In genomic region chr1:208203127-208203847, GRCh38 we compare ENCODE assay signal across 11 cellular contexts. TPM values are rescaled to one million over a fixed set of nuclear protein-coding genes. Genes with fewer than 3 reads are reported as not detected.
DNase-seq lines count a peak whose midpoint lies in the region; ATAC-seq, FAIRE-seq and TF ChIP-seq lines count a peak whose summit lies in the region.
"Had no signal": no experiment of that assay in that cellular context is flagged by ENCODE, and none has a peak within 500 bp of the region (broad histone marks: within the 10 kb centered on the region; RNA-seq: fewer than 3 reads in every experiment).

No MANE protein-coding gene starts in this region.

- no peak overlapping the region for H3K27ac ChIP-seq in K562 (ENCODE audit: extremely low read depth, low read depth, low read length)
- H3K27ac ChIP-seq in lower lobe of right lung, result peak overlapping the region; percentile 82

- FAIRE-seq in K562 (lab: Jason Lieb, UNC) (no peak), urothelium cell line (lab: Jason Lieb, UNC) (peak; percentile 13)
- FAIRE-seq: A204.1 had no signal

- POLR2A ChIA-PET in K562 (lab: Yijun Ruan, JAX), result interaction anchor here (0.6 to 1.5 kb wide), 4 partner anchors 10 to 31 kb away, joined by 3 read pairs; no protein-coding TSS in a partner anchor

- H3K4me3 ChIP-seq in K562 (no peak overlapping the region), lower lobe of right lung (no peak overlapping the region)

- H3K79me2 ChIP-seq in K562 (ENCODE audit: control insufficient read depth, insufficient read depth, low read length), result no peaks in the 10 kb centered on the region

- TF ChIP-seq RAD21 in K562 (CRISPR knock-in tag; conservative IDR thresholded peaks at IDR 0.05 in 1 of 2, IDR thresholded peaks at IDR 0.05 in 1 of 2), result no peak

- BruUV-seq in K562 (replicated peaks; lab: Mats Ljungman, UMichigan), result no TSS peak

- H3K27me3 ChIP-seq in K562 (ENCODE audit: control insufficient read depth in 2 of 2, insufficient read depth in 2 of 2, low read length in 2 of 2), result no peaks in the 10 kb centered on the region
- no peaks in the 10 kb centered on the region for H3K27me3 ChIP-seq in lower lobe of right lung (ENCODE audit: low read depth)

- TF ChIP-seq POLR2A in K562 (conservative IDR thresholded peaks at IDR 0.05), result no peak

- no peaks in the 10 kb centered on the region for H3K9me3 ChIP-seq in K562 (replicated peaks; ENCODE audit: control insufficient read depth, insufficient read depth, low read depth, low read length)
- H3K9me3 ChIP-seq in lower lobe of right lung, result no peaks in the 10 kb centered on the region

- in situ Hi-C loops in K562 (cut with MboI), result no loop called here

- H3K36me3 ChIP-seq in K562 (ENCODE audit: control insufficient read depth, insufficient read depth, low read length), result no peaks in the 10 kb centered on the region
- H3K36me3 ChIP-seq in lower lobe of right lung, result peaks cover 26% of the 10 kb centered on the region

- CTCF ChIA-PET in K562 (lab: Yijun Ruan, JAX; ENCODE audit: low intra/inter-chr PET ratio), result no interaction called here

- H2AFZ ChIP-seq in K562 (ENCODE audit: low read depth, low read length), result no peak overlapping the region

- intact Hi-C loops in K562 (cut with micrococcal nuclease) (no loop called here), lower lobe of right lung (cut with DNase I) (no loop called here)

- no peaks in the 10 kb centered on the region for H4K20me1 ChIP-seq in K562 (replicated peaks; ENCODE audit: control insufficient read depth, insufficient read depth, low read length)

- no peak overlapping the region for H3K9ac ChIP-seq in K562 (ENCODE audit: insufficient read depth in 1 of 2, low read depth in 2 of 2, low read length in 2 of 2)

- no peak for TF ChIP-seq EP300 in K562 (IDR thresholded peaks at IDR 0.05; ENCODE audit: low read length)

- ATAC-seq in K562 (no peak), lower lobe of right lung (peak; percentile 55 to 66), GM21576 (IDR thresholded peaks at IDR 0.05; ENCODE audit: unreplicated experiment) (no peak)

- DNase-seq in DMS 273 (lab: John Stamatoyannopoulos, UW; ENCODE audit: unreplicated experiment) (peak; percentile 69), DMS 273 treated with DMSO at 0.1 percent for 48 hours (lab: John Stamatoyannopoulos, UW) (no peak), K562 (ENCODE audit: extremely low read depth in 1 of 4, low spot score in 3 of 4) (no peak), lower lobe of right lung (peak; percentile 68), urothelium cell line (ENCODE audit: low spot score) (peak; percentile 54), GM20000 (ENCODE audit: low spot score) (no peak), RPMI8226 (no peak)
- DNase-seq: activated T-cell treated with anti-CD3 and anti-CD28 coated beads, Interleukin-2, amount 50 U/mL, for 1 hour; stimulated activated CD4-positive, alpha-beta T cell treated with anti-CD3 and anti-CD28 coated beads, Interleukin-1b, Interleukin-23, amount 100 ng/mL, for 48 hours had no signal

- peaks cover 0 to 13% of the 10 kb centered on the region in 2 experiments; a peak in 3 of 5 replicates for H3K4me1 ChIP-seq in K562 (replicated peaks in 1 of 2; ENCODE audit: control insufficient read depth in 2 of 2, insufficient read depth in 2 of 2, low read length in 2 of 2)
- peaks cover 78% of the 10 kb centered on the region for H3K4me1 ChIP-seq in lower lobe of right lung

- 43% methylated on average over 13 of the region's 13 CpGs for WGBS in K562 (ENCODE audit: insufficient coverage, low coverage, missing lambda C conversion rate)

- no peaks in the 10 kb centered on the region for H3K9me1 ChIP-seq in K562 (ENCODE audit: control insufficient read depth, insufficient read depth, low read length)

- H3K4me2 ChIP-seq in K562 (ENCODE audit: insufficient read depth, low read length), result no peak overlapping the region

- TF ChIP-seq CTCF in K562 (IDR thresholded peaks at IDR 0.05 in 2 of 3, conservative IDR thresholded peaks at IDR 0.05 in 1 of 3; ENCODE audit: insufficient read depth in 2 of 3, low read depth in 1 of 3, low read length in 3 of 3) (no peak), lower lobe of right lung (IDR thresholded peaks at IDR 0.05) (no peak), GM20000 (IDR thresholded peaks at IDR 0.05; ENCODE audit: extremely low read depth, missing control alignments) (no peak)

TF ChIP-seq in K562, 482 proteins besides CTCF, POLR2A, EP300 and RAD21:
- TF ChIP-seq ZBTB8A (IDR thresholded peaks at IDR 0.05; ENCODE audit: partially characterized antibody) (no peak), NFIC (IDR thresholded peaks at IDR 0.05) (peak; percentile 40), RBM25 (IDR thresholded peaks at IDR 0.05; ENCODE audit: low read depth, low read length, severe bottlenecking) (peak; percentile 21), ZSCAN29 (IDR thresholded peaks at IDR 0.05) (no peak)
- TF ChIP-seq, protein P1, sequence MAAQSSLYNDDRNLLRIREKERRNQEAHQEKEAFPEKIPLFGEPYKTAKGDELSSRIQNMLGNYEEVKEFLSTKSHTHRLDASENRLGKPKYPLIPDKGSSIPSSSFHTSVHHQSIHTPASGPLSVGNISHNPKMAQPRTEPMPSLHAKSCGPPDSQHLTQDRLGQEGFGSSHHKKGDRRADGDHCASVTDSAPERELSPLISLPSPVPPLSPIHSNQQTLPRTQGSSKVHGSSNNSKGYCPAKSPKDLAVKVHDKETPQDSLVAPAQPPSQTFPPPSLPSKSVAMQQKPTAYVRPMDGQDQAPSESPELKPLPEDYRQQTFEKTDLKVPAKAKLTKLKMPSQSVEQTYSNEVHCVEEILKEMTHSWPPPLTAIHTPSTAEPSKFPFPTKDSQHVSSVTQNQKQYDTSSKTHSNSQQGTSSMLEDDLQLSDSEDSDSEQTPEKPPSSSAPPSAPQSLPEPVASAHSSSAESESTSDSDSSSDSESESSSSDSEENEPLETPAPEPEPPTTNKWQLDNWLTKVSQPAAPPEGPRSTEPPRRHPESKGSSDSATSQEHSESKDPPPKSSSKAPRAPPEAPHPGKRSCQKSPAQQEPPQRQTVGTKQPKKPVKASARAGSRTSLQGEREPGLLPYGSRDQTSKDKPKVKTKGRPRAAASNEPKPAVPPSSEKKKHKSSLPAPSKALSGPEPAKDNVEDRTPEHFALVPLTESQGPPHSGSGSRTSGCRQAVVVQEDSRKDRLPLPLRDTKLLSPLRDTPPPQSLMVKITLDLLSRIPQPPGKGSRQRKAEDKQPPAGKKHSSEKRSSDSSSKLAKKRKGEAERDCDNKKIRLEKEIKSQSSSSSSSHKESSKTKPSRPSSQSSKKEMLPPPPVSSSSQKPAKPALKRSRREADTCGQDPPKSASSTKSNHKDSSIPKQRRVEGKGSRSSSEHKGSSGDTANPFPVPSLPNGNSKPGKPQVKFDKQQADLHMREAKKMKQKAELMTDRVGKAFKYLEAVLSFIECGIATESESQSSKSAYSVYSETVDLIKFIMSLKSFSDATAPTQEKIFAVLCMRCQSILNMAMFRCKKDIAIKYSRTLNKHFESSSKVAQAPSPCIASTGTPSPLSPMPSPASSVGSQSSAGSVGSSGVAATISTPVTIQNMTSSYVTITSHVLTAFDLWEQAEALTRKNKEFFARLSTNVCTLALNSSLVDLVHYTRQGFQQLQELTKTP (IDR thresholded peaks at IDR 0.05; ENCODE audit: low read depth in 1 of 2, partially characterized antibody in 2 of 2), result no peak

RNA-seq across cellular contexts. Expression of gene PLXNA2, which starts 40.9 kb away (rescaled TPM):
- total RNA-seq in K562 (2011; cell fraction: chromatin; rRNA removed; ENCODE audit: low replicate concordance), result 0.70 and 3.5 TPM in 2 replicates
- 0.79 and 2.0 TPM in 2 replicates for total RNA-seq in K562 (2011; cell fraction: nucleolus; rRNA removed)
- 0.81 and 0.99 TPM in 2 replicates for total RNA-seq in K562 (2011; cell fraction: nucleoplasm; rRNA removed)
- total RNA-seq in K562 (2014; rRNA removed) (0.29 and 0.32 TPM in 2 replicates), K562 (2014; rRNA removed; fragmentation: Illumina TruSeq; extraction: Trizol) (0.06 and 0.18 TPM in 2 replicates), K562 (2015; rRNA removed; fragmentation: Illumina TruSeq; extraction: Trizol) (0.36 and 0.41 TPM in 2 replicates), K562 (2021) (1.1 and 1.3 TPM in 2 replicates), lower lobe of right lung (83.9 TPM)
- polyA plus RNA-seq in K562 (2011; rRNA removed) (0.41 and 0.75 TPM in 2 replicates), K562 (2014; fragmentation: Illumina TruSeq; extraction: Trizol) (0.24 and 0.39 TPM in 2 replicates), K562 (2014; fragmentation: Nextera tagmentation; extraction: Ambion mirVana) (under 1 TPM; 0.01 to 0.06 TPM), K562 (2014; rRNA removed) (0.16 and 0.77 TPM in 2 replicates)
- polyA plus RNA-seq in K562 (2011; cell fraction: cytosol; rRNA removed), result 0.32 and 1.4 TPM in 2 replicates
- 1.7 and 6.9 TPM in 2 replicates for polyA plus RNA-seq in K562 (2011; cell fraction: nucleus; rRNA removed)
- 0.42 and 0.48 TPM in 2 replicates for polyA plus RNA-seq in K562 (2012)
- polyA minus RNA-seq in K562 (2011; rRNA and poly(A)+ RNA removed), result 1.1 and 2.7 TPM in 2 replicates
- polyA minus RNA-seq in K562 (2011; cell fraction: cytosol; rRNA and poly(A)+ RNA removed), result 2.0 and 2.6 TPM in 2 replicates
- 3.1 and 8.1 TPM in 2 replicates for polyA minus RNA-seq in K562 (2011; cell fraction: nucleus; rRNA and poly(A)+ RNA removed)

Comparison
In these comparisons a context has a peak if more than half of its experiments do, and no peak if none do; other contexts are left out.
1. DNase-seq: peak in DMS 273 (single experiment), lower lobe of right lung (single experiment) and urothelium cell line (single experiment); none in DMS 273 treated with DMSO at 0.1 percent for 48 hours (single experiment), K562 (0 of 4), GM20000 (single experiment) and RPMI8226 (single experiment).
2. ATAC-seq: peak in lower lobe of right lung (2 of 2); none in K562 (single experiment) and GM21576 (single experiment).
3. RNA of gene PLXNA2, which starts 40.9 kb away (total RNA-seq): 83.9 TPM in lower lobe of right lung (single experiment); 0.06 to 3.5 TPM in K562; every median in the first group is over 10 times any median in the second.